In the genomic region with DNA sequence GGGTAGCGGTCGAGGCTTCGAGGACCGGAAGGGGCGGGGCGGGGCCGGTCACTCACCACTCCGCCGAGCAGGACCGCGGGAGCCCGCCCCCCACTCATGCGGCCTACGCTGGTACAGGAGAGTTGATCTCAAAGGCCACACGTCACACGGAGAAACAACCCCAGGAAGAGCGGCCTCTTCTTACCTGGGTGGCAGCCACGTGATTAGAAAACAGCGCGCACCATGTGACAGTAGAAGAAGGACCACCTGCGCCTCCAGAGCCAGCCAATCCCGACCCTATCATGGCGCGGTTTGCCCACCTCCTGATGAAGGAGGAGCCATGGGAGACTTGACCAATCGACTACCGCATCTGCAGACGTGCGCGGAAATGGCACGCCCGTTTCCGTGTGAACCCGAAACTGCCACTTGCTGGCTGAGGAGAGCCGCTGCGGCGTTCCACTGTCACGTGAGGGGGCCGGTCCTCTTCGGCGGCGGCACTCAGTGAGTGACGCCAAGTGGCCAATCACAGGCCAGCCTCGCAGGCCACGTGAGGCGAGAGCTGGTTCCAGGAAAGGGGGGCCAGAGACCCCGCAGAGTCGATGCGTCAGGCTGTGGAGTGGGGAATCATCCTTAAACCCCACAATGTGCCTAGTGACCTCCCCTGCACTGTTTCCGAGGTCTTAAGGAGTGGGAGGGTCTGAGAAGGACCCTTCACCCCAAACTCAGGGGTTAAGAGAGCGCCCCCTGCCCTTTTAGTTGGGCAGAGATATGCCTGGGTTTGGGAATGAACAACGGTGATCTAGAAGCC, we compare ENCODE assay signal across 8 cellular contexts. TPM values are rescaled to one million over a fixed set of nuclear protein-coding genes. Genes with fewer than 3 reads are reported as not detected.
DNase-seq lines count a peak whose midpoint lies in the region; ATAC-seq and TF ChIP-seq lines count a peak whose summit lies in the region.

A gene with protein sequence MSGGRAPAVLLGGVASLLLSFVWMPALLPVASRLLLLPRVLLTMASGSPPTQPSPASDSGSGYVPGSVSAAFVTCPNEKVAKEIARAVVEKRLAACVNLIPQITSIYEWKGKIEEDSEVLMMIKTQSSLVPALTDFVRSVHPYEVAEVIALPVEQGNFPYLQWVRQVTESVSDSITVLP (minus strand): TSS at position 205 of the 787 bp plus-strand sequence. CDS start 107 bp downstream, at position 98.

- no peaks in the 10 kb centered on the region for H3K9me3 ChIP-seq in OCI-LY7 (ENCODE audit: low read length)
- no peaks in the 10 kb centered on the region for H3K9me3 ChIP-seq in mononuclear cell (ENCODE audit: low read depth, low read length)

- H3K79me2 ChIP-seq in OCI-LY7 (ENCODE audit: insufficient read depth, low read depth, low read length) = peaks cover 21% of the 10 kb centered on the region; the same call in 1 of the 2 replicates

- H3K27me3 ChIP-seq in mononuclear cell (ENCODE audit: insufficient read depth, low read length) = no peaks in the 10 kb centered on the region

- peaks cover 34% of the 10 kb centered on the region for H3K36me3 ChIP-seq in OCI-LY7 (ENCODE audit: insufficient read depth, low read length)

- ATAC-seq in GM21515 (IDR thresholded peaks at IDR 0.05; ENCODE audit: unreplicated experiment) = peak; percentile 81

- CTCF ChIA-PET in OCI-LY7 (lab: Charles Lee; ENCODE audit: unreplicated experiment) = interaction anchor here (0.6 to 1.4 kb wide), 3 partner anchors 13 to 100 kb away, joined by 3 to 4 read pairs (median 3); a partner anchor contains a TSS

- no TSS peak for BruUV-seq in OCI-LY7 (replicated peaks; lab: Mats Ljungman, UMichigan)

- no peaks in the 10 kb centered on the region for H3K9me2 ChIP-seq in OCI-LY7 (ENCODE audit: insufficient read depth, low read length)

- H3K27ac ChIP-seq in OCI-LY7 (ENCODE audit: low read depth, low read length, poor library complexity, severe bottlenecking) = peak within 1 kb of the TSS; percentile 76

- H3K4me1 ChIP-seq in OCI-LY7 (ENCODE audit: insufficient read depth, low read length, poor library complexity, severe bottlenecking) (peaks cover 56% of the 10 kb centered on the region), mononuclear cell (ENCODE audit: insufficient read depth, low read length) (peaks cover 53% of the 10 kb centered on the region)

- peak; percentile 100 for DNase-seq in DMS 273 (lab: John Stamatoyannopoulos, UW; ENCODE audit: unreplicated experiment)
- peak; percentile 87 for DNase-seq in HuH-7.5 (ENCODE audit: low spot score)
- peak; percentile 100 for DNase-seq in OCI-LY7 (ENCODE audit: low spot score)
- DNase-seq in activated T-cell treated with anti-CD3 and anti-CD28 coated beads for 24 hours (ENCODE audit: low read depth) = peak; percentile 98
- DNase-seq in epidermal melanocyte (ENCODE audit: insufficient read length, low spot score) = peak; percentile 95
- peak; percentile 99 for DNase-seq in stimulated activated CD8-positive, alpha-beta memory T cell treated with anti-CD3 and anti-CD28 coated beads, Interleukin-4, amount 100 ng/mL, for 24 hours (ENCODE audit: low read depth)

- TF ChIP-seq CTCF in OCI-LY7 (conservative IDR thresholded peaks at IDR 0.05; ENCODE audit: low read length) = peak; percentile 80

- POLR2A ChIA-PET in OCI-LY7 (lab: Charles Lee) = interaction anchor here (0.6 to 1.6 kb wide), 6 partner anchors 11 to 141 kb away, joined by 3 to 4 read pairs (median 4); a partner anchor contains a TSS

- H3K4me2 ChIP-seq in OCI-LY7 (ENCODE audit: low read length) = peak within 1 kb of the TSS; percentile 98

- peak within 1 kb of the TSS; percentile 71; the same call in 1 of the 2 replicates for H2AFZ ChIP-seq in OCI-LY7 (ENCODE audit: low read length)

- peak within 1 kb of the TSS; percentile 77 for H3K4me3 ChIP-seq in OCI-LY7 (ENCODE audit: low read depth, low read length, poor library complexity, severe bottlenecking)
- peak within 1 kb of the TSS; percentile 43 for H3K4me3 ChIP-seq in mononuclear cell (ENCODE audit: low read length)

- intact Hi-C loops in OCI-LY7 (cut with micrococcal nuclease; ENCODE audit: unreplicated experiment) = loop anchor here (1.0 to 10.0 kb wide), 4 partner anchors 13 to 213 kb away; a partner anchor contains a TSS

- peaks cover 6% of the 10 kb centered on the region; the same call in 1 of the 2 replicates for H4K20me1 ChIP-seq in OCI-LY7 (ENCODE audit: insufficient read depth, low read length)

RNA-seq across cellular contexts. Expression of the gene that starts here (rescaled TPM):
- total RNA-seq in OCI-LY7 (2014; rRNA removed; shearing (Covaris generic)) = 147 and 164 TPM in 2 replicates
- total RNA-seq in OCI-LY7 (2022) (165 and 175 TPM in 2 replicates), mononuclear cell (66.3 TPM)

Comparison
In these comparisons a context has a peak if more than half of its experiments do, and no peak if none do; other contexts are left out.
1. Peak in every context shown above with its lines: DNase-seq, ATAC-seq, H3K4me3 ChIP-seq and H3K27ac ChIP-seq.